19 cellular contexts compared by ENCODE assay signal in the genomic region with DNA sequence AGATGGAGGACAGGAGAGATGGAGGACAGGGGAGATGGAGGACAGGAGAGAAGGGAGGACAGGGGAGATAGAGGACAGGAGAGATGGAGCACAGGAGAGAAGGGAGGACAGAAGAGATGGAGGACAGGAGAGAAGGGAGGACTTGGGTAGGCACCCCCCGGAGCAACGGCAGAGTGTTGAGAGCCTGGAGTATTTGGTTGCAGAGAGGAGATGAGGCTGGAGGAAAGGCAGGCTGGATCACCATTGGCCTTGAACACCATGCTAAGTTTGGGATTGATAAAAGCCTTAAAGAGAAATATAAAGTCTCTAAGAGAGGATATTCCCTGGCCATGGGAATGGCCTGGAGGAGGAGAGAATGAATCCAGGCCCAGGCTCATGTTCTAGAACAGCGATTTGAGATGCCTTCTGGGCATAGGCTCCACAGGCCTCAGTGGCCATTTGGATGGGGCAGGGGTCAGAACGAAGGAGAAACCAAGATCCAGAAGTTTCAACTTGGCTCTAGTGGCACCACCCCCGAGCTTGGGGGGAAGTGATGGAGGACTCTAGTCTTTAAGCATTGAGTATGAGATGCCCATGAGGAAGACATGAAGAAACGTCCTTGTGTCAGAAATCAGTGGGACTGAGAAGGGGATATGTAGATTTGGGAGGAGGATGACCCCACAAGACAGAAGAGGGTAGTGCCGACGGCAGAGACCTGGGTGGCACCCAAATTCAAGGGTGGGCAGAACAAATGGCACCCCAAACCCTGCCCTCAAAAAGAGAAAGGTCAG. TPM values are rescaled to one million over a fixed set of nuclear protein-coding genes. Genes with fewer than 3 reads are reported as not detected.
DNase-seq lines count a peak whose midpoint lies in the region; ATAC-seq and TF ChIP-seq lines count a peak whose summit lies in the region.
"Had no signal": no experiment of that assay in that cellular context is flagged by ENCODE, and none has a peak within 500 bp of the region (broad histone marks: within the 10 kb centered on the region; RNA-seq: fewer than 3 reads in every experiment).

No MANE protein-coding gene starts in this region.

- H3K27me3 ChIP-seq in spleen (replicated peaks in 1 of 7), result no peaks in the 10 kb centered on the region
- H3K27me3 ChIP-seq: BE2C had no signal

- H3K4me1 Mint-ChIP-seq in activated naive CD8-positive, alpha-beta T cell treated with anti-CD3 and anti-CD28 coated beads, Interleukin-2, amount 10 ng/mL, durations not matched to agents 7 days and 5 days, result no peaks in the 10 kb centered on the region
- peaks cover 2% of the 10 kb centered on the region for H3K4me1 Mint-ChIP-seq in activated naive CD8-positive, alpha-beta T cell treated with anti-CD3 and anti-CD28 coated beads for 36 hours
- peaks cover 30% of the 10 kb centered on the region for H3K4me1 Mint-ChIP-seq in T-helper 17 cell
- H3K4me1 Mint-ChIP-seq in chondrocyte (ENCODE audit: low read depth), result peaks cover 17% of the 10 kb centered on the region

- peaks cover 16% of the 10 kb centered on the region for H3K36me3 Mint-ChIP-seq in activated naive CD8-positive, alpha-beta T cell treated with anti-CD3 and anti-CD28 coated beads, Interleukin-2, amount 10 ng/mL, durations not matched to agents 7 days and 5 days
- H3K36me3 Mint-ChIP-seq in activated naive CD8-positive, alpha-beta T cell treated with anti-CD3 and anti-CD28 coated beads for 36 hours, result peaks cover 31% of the 10 kb centered on the region
- H3K36me3 Mint-ChIP-seq in T-helper 17 cell (ENCODE audit: low read depth) (peaks cover 7% of the 10 kb centered on the region), chondrocyte (ENCODE audit: low read depth) (no peaks in the 10 kb centered on the region)

- no peaks in the 10 kb centered on the region for H3K36me3 ChIP-seq in spleen
- H3K36me3 ChIP-seq: BE2C had no signal

- DNase-seq in activated naive CD8-positive, alpha-beta T cell treated with anti-CD3 and anti-CD28 coated beads, Interleukin-2, amount 10 ng/mL, durations not matched to agents 7 days and 5 days, result peak; percentile 5
- no peak for DNase-seq in activated naive CD8-positive, alpha-beta T cell treated with anti-CD3 and anti-CD28 coated beads for 36 hours
- no peak for DNase-seq in T-helper 17 cell
- peak; percentile 26 for DNase-seq in chondrocyte (ENCODE audit: low spot score)
- DNase-seq in spleen, result peak; percentile 51
- DNase-seq in midbrain (lab: John Stamatoyannopoulos, UW), result no peak
- DNase-seq: BE2C, DMS79 treated with DMSO at 0.1 percent for 48 hours, GM23248, NCI-H187 treated with DMSO at 0.1 percent for 48 hours, NCI-H2171 treated with DMSO at 0.1 percent for 48 hours, NCI-H774 had no signal

- H3K27ac ChIP-seq in spleen, result no peak overlapping the region
- H3K27ac ChIP-seq: GM23248 had no signal

- H3K9me3 ChIP-seq in T-helper 17 cell (ENCODE audit: control insufficient read depth, low read length, poor library complexity, severe bottlenecking) (no peaks in the 10 kb centered on the region), spleen (no peaks in the 10 kb centered on the region)
- H3K9me3 ChIP-seq: BE2C had no signal

- ATAC-seq in activated naive CD8-positive, alpha-beta T cell treated with anti-CD3 and anti-CD28 coated beads, Interleukin-2, amount 10 ng/mL, durations not matched to agents 7 days and 5 days (ENCODE audit: low read depth), result no peak
- no peak for ATAC-seq in T-helper 17 cell
- ATAC-seq in HG03469 (IDR thresholded peaks at IDR 0.05; ENCODE audit: unreplicated experiment), result no peak
- ATAC-seq: Panc1 had no signal

- no peak overlapping the region for H3K4me3 ChIP-seq in spleen
- H3K4me3 ChIP-seq: GM23248 had no signal

- 86 to 95% (median 91%) methylated on average over 8 of the region's 8 CpGs for WGBS in spleen, 5 donors

- H3K27me3 Mint-ChIP-seq in activated naive CD8-positive, alpha-beta T cell treated with anti-CD3 and anti-CD28 coated beads, Interleukin-2, amount 10 ng/mL, durations not matched to agents 7 days and 5 days, result no peaks in the 10 kb centered on the region
- no peaks in the 10 kb centered on the region for H3K27me3 Mint-ChIP-seq in activated naive CD8-positive, alpha-beta T cell treated with anti-CD3 and anti-CD28 coated beads for 36 hours
- H3K27me3 Mint-ChIP-seq in T-helper 17 cell, result no peaks in the 10 kb centered on the region
- peaks cover 8% of the 10 kb centered on the region for H3K27me3 Mint-ChIP-seq in chondrocyte (ENCODE audit: low read depth)
- H3K27me3 Mint-ChIP-seq: CD4-positive, alpha-beta memory T cell; IgD-negative memory B cell had no signal

- H3K4me1 ChIP-seq in spleen, result peaks cover 0 to 10% (median 8%) of the 10 kb centered on the region in 6 donors
- H3K4me1 ChIP-seq: BE2C had no signal

- intact Hi-C loops in spleen (cut with DNase I; ENCODE audit: low total_unique reads), result no loop called here

- POLR2A ChIA-PET in activated naive CD8-positive, alpha-beta T cell treated with anti-CD3 and anti-CD28 coated beads, Interleukin-2, amount 10 ng/mL, durations not matched to agents 7 days and 5 days (lab: Charles Lee), result no interaction called here

- no peak overlapping the region for H3K4me3 Mint-ChIP-seq in activated naive CD8-positive, alpha-beta T cell treated with anti-CD3 and anti-CD28 coated beads, Interleukin-2, amount 10 ng/mL, durations not matched to agents 7 days and 5 days
- no peak overlapping the region for H3K4me3 Mint-ChIP-seq in activated naive CD8-positive, alpha-beta T cell treated with anti-CD3 and anti-CD28 coated beads for 36 hours
- no peak overlapping the region for H3K4me3 Mint-ChIP-seq in T-helper 17 cell
- H3K4me3 Mint-ChIP-seq in chondrocyte (ENCODE audit: unreplicated experiment), result no peak overlapping the region
- H3K4me3 Mint-ChIP-seq: CD4-positive, alpha-beta memory T cell; IgD-negative memory B cell had no signal

- H3K27ac Mint-ChIP-seq in activated naive CD8-positive, alpha-beta T cell treated with anti-CD3 and anti-CD28 coated beads, Interleukin-2, amount 10 ng/mL, durations not matched to agents 7 days and 5 days, result no peak overlapping the region
- H3K27ac Mint-ChIP-seq in activated naive CD8-positive, alpha-beta T cell treated with anti-CD3 and anti-CD28 coated beads for 36 hours, result no peak overlapping the region
- H3K27ac Mint-ChIP-seq in T-helper 17 cell (peak overlapping the region; percentile 16), chondrocyte (ENCODE audit: unreplicated experiment) (peak overlapping the region; percentile 32)

- TF ChIP-seq POLR2A in spleen (IDR thresholded peaks at IDR 0.05), result no peak

- no peak for TF ChIP-seq CTCF in chondrocyte (IDR thresholded peaks at IDR 0.05)
- no peak for TF ChIP-seq CTCF in spleen (IDR thresholded peaks at IDR 0.05 in 8 of 11, conservative IDR thresholded peaks at IDR 0.05 in 3 of 11)

- H3K9me3 Mint-ChIP-seq in activated naive CD8-positive, alpha-beta T cell treated with anti-CD3 and anti-CD28 coated beads, Interleukin-2, amount 10 ng/mL, durations not matched to agents 7 days and 5 days, result peaks cover 7% of the 10 kb centered on the region
- H3K9me3 Mint-ChIP-seq in activated naive CD8-positive, alpha-beta T cell treated with anti-CD3 and anti-CD28 coated beads for 36 hours, result peaks cover 9% of the 10 kb centered on the region
- H3K9me3 Mint-ChIP-seq in chondrocyte (ENCODE audit: low read depth), result no peaks in the 10 kb centered on the region
- H3K9me3 Mint-ChIP-seq: CD4-positive, alpha-beta memory T cell; IgD-negative memory B cell had no signal

RNA-seq across cellular contexts. Expression of a gene that starts 47.9 kb away (rescaled TPM):
- not detected for total RNA-seq in activated naive CD8-positive, alpha-beta T cell treated with anti-CD3 and anti-CD28 coated beads, Interleukin-2, amount 10 ng/mL, durations not matched to agents 7 days and 5 days
- total RNA-seq in activated naive CD8-positive, alpha-beta T cell treated with anti-CD3 and anti-CD28 coated beads for 36 hours, result not detected
- total RNA-seq in T-helper 17 cell (under 1 TPM in 1 of 2 donors, not detected in 1; 0.37 TPM), chondrocyte (0.38 to 4.2 TPM (median 0.80 TPM) in 3 replicates), spleen (not detected)
- polyA plus RNA-seq in spleen, result not detected
- total RNA-seq: CD4-positive, alpha-beta memory T cell; GM23248; HT1080; LHCN-M2; NCI-H460 had no signal
- polyA plus RNA-seq: CD4-positive, alpha-beta memory T cell; GM23248; IgD-negative memory B cell had no signal

Comparison
In these comparisons a context has a peak if more than half of its experiments do, and no peak if none do; other contexts are left out.
1. DNase-seq: peak in activated naive CD8-positive, alpha-beta T cell treated with anti-CD3 and anti-CD28 coated beads, Interleukin-2, amount 10 ng/mL, durations not matched to agents 7 days and 5 days (single experiment), chondrocyte (single experiment) and spleen (single experiment); none in activated naive CD8-positive, alpha-beta T cell treated with anti-CD3 and anti-CD28 coated beads for 36 hours (single experiment), T-helper 17 cell (0 of 3) and midbrain (single experiment).
2. H3K27ac Mint-ChIP-seq: peak in T-helper 17 cell (single experiment) and chondrocyte (single experiment); none in activated naive CD8-positive, alpha-beta T cell treated with anti-CD3 and anti-CD28 coated beads, Interleukin-2, amount 10 ng/mL, durations not matched to agents 7 days and 5 days (single experiment) and activated naive CD8-positive, alpha-beta T cell treated with anti-CD3 and anti-CD28 coated beads for 36 hours (single experiment).